ENCODE assay signal across 9 cellular contexts in genomic region chr1:226650236-226650841, GRCh38.
A peak's percentile ranks its signal among the peaks of the same experiment; 100 is the strongest.
DNase-seq lines count a peak whose midpoint lies in the region; ATAC-seq and TF ChIP-seq lines count a peak whose summit lies in the region.
"Had no signal": no experiment of that assay in that cellular context is flagged by ENCODE, and none has a peak within 500 bp of the region (broad histone marks: within the 10 kb centered on the region; RNA-seq: fewer than 3 reads in every experiment).

No MANE protein-coding gene starts in this region.

- H3K27ac ChIP-seq in mesendoderm (ENCODE audit: low read depth, low read length): peak overlapping the region; percentile 19
- H3K27ac ChIP-seq in tibial nerve: peak overlapping the region in 3 of 4 donors; percentile 40 to 45 (median 40)

- no peak overlapping the region for H3K23ac ChIP-seq in mesendoderm (ENCODE audit: low read length)

- peak overlapping the region; percentile 61 for H2AK5ac ChIP-seq in mesendoderm (ENCODE audit: low read length)

- WGBS in mesendoderm (ENCODE audit: extremely low coverage, insufficient coverage, low lambda C conversion rate): no CpG with 5 or more reads among the region's 11 CpGs
- 52 to 57% methylated on average over 10 to 11 of the region's 11 CpGs for WGBS in tibial nerve, 2 donors

- peaks cover 17% of the 10 kb centered on the region for H3K4me1 ChIP-seq in mesendoderm (ENCODE audit: control insufficient read depth, low read depth, low read length)
- H3K4me1 ChIP-seq in tibial nerve: peaks cover 0 to 38% (median 25%) of the 10 kb centered on the region in 4 donors

- H4K5ac ChIP-seq in mesendoderm (ENCODE audit: low read length): no peak overlapping the region

- no peak for DNase-seq in activated naive CD4-positive, alpha-beta T cell treated with anti-CD3 and anti-CD28 coated beads, Interleukin-2, amount 50 U/mL, for 72 hours (ENCODE audit: low spot score in 2 of 2)
- no peak for DNase-seq in activated naive CD4-positive, alpha-beta T cell treated with Interleukin-2 at 50 U/mL for 16 hours
- peak; percentile 79 for DNase-seq in mesendoderm
- no peak for DNase-seq in tibial nerve (ENCODE audit: low spot score in 2 of 2)
- no peak for DNase-seq in SHP77 (lab: John Stamatoyannopoulos, UW)
- DNase-seq in foreskin melanocyte: no peak
- no peak for DNase-seq in NCI-H526 (lab: John Stamatoyannopoulos, UW)
- DNase-seq: cortex of kidney had no signal

- H3K4ac ChIP-seq in mesendoderm (ENCODE audit: low read depth, low read length): peak overlapping the region; percentile 18

- H3K9ac ChIP-seq in mesendoderm (ENCODE audit: low read length): peak overlapping the region; percentile 22

- peak overlapping the region; percentile 60 for H3K27ac Mint-ChIP-seq in activated naive CD4-positive, alpha-beta T cell treated with anti-CD3 and anti-CD28 coated beads, Interleukin-2, amount 50 U/mL, for 72 hours
- peak overlapping the region; percentile 85 for H3K27ac Mint-ChIP-seq in activated naive CD8-positive, alpha-beta T cell

- H3K4me2 ChIP-seq in mesendoderm (ENCODE audit: low read length): no peak overlapping the region

- H3K36me3 Mint-ChIP-seq in activated naive CD4-positive, alpha-beta T cell treated with anti-CD3 and anti-CD28 coated beads, Interleukin-2, amount 50 U/mL, for 72 hours: peaks cover 0 to 10% of the 10 kb centered on the region in 2 donors
- peaks cover 8% of the 10 kb centered on the region for H3K36me3 Mint-ChIP-seq in activated naive CD8-positive, alpha-beta T cell

- TF ChIP-seq POLR2A in tibial nerve (IDR thresholded peaks at IDR 0.05): no peak

- peaks cover 3% of the 10 kb centered on the region for H3K79me1 ChIP-seq in mesendoderm (ENCODE audit: low read length)

- H3K27me3 ChIP-seq in mesendoderm (ENCODE audit: insufficient read depth, low read length, poor library complexity) (no peaks in the 10 kb centered on the region), tibial nerve (no peaks in the 10 kb centered on the region)

- peaks cover 37% of the 10 kb centered on the region for H3K4me1 Mint-ChIP-seq in activated naive CD8-positive, alpha-beta T cell (ENCODE audit: low read depth)

- H2BK120ac ChIP-seq in mesendoderm (ENCODE audit: low read depth, low read length): no peak overlapping the region

- H4K8ac ChIP-seq in mesendoderm (ENCODE audit: low read depth, low read length): no peak overlapping the region

- H3K9me3 ChIP-seq in tibial nerve: no peaks in the 10 kb centered on the region

- H3K4me3 ChIP-seq in mesendoderm (ENCODE audit: low read length) (no peak overlapping the region), tibial nerve (no peak overlapping the region)

- no peaks in the 10 kb centered on the region for H3K27me3 Mint-ChIP-seq in activated naive CD8-positive, alpha-beta T cell

- H3K18ac ChIP-seq in mesendoderm (ENCODE audit: low read length): peak overlapping the region; percentile 15

- H3K56ac ChIP-seq in mesendoderm (ENCODE audit: low read length): peak overlapping the region; percentile 59

- TF ChIP-seq CTCF in tibial nerve (IDR thresholded peaks at IDR 0.05): no peak

- peaks cover 1% of the 10 kb centered on the region for H3K36me3 ChIP-seq in mesendoderm (ENCODE audit: control insufficient read depth, insufficient read depth, low read length)
- H3K36me3 ChIP-seq in tibial nerve: peaks cover 0 to 38% (median 10%) of the 10 kb centered on the region in 3 donors

- no peaks in the 10 kb centered on the region for H3K79me2 ChIP-seq in mesendoderm (ENCODE audit: control insufficient read depth, insufficient read depth, low read length)

- H2BK15ac ChIP-seq in mesendoderm (replicated peaks; ENCODE audit: low read depth): no peak overlapping the region

- no peak for ATAC-seq in activated naive CD4-positive, alpha-beta T cell treated with anti-CD3 and anti-CD28 coated beads, Interleukin-2, amount 50 U/mL, for 72 hours

- peak in 1 of 2 donors; percentile 27 for TF ChIP-seq EP300 in tibial nerve (IDR thresholded peaks at IDR 0.05)

- peak overlapping the region; percentile 23 for H2BK5ac ChIP-seq in mesendoderm (ENCODE audit: low read length)

- H3K9me3 Mint-ChIP-seq in activated naive CD4-positive, alpha-beta T cell treated with anti-CD3 and anti-CD28 coated beads, Interleukin-2, amount 50 U/mL, for 72 hours: no peaks in the 10 kb centered on the region
- H3K9me3 Mint-ChIP-seq in activated naive CD8-positive, alpha-beta T cell (ENCODE audit: low read depth): no peaks in the 10 kb centered on the region

- H3K4me3 Mint-ChIP-seq in activated naive CD8-positive, alpha-beta T cell: peak overlapping the region; percentile 38
